ENCODE assay signal across 19 cellular contexts in genomic region chr5:174972291-174972690, GRCh38.
DNase-seq lines count a peak whose midpoint lies in the region; ATAC-seq and TF ChIP-seq lines count a peak whose summit lies in the region.
"Had no signal": no experiment of that assay in that cellular context is flagged by ENCODE, and none has a peak within 500 bp of the region (broad histone marks: within the 10 kb centered on the region; RNA-seq: fewer than 3 reads in every experiment).

No MANE protein-coding gene starts in this region.

- DNase-seq in DMS153 (lab: John Stamatoyannopoulos, UW), result peak; percentile 85
- DNase-seq in LoVo (ENCODE audit: low spot score), result peak; percentile 11
- DNase-seq in NCI-H748 (lab: John Stamatoyannopoulos, UW; ENCODE audit: unreplicated experiment), result peak; percentile 97
- DNase-seq in left lung, result peak in 1 of 2 donors; percentile 32
- DNase-seq in GM20000 (ENCODE audit: low spot score), result no peak
- DNase-seq in NCI-H82 (lab: John Stamatoyannopoulos, UW), result no peak
- DNase-seq in CD14-positive monocyte (ENCODE audit: low spot score), result no peak
- DNase-seq: activated B cell treated with CpG ODN at 0.5 μM for 24 hours; activated CD4-positive, alpha-beta memory T cell treated with anti-CD3 and anti-CD28 coated beads, Interleukin-2, amount 10 ng/mL, durations not matched to agents 7 days and 5 days; activated T-cell treated with anti-CD3 and anti-CD28 coated beads, Interleukin-2, amount 50 U/mL, for 1 hour; NCI-H446 treated with DMSO at 0.1 percent for 48 hours; SJCRH30; testis had no signal

- H3K4me1 Mint-ChIP-seq in CD14-positive monocyte, result no peaks in the 10 kb centered on the region
- H3K4me1 Mint-ChIP-seq: activated B cell treated with CpG ODN at 0.5 μM for 24 hours; activated CD4-positive, alpha-beta memory T cell treated with anti-CD3 and anti-CD28 coated beads, Interleukin-2, amount 10 ng/mL, durations not matched to agents 7 days and 5 days; activated naive CD4-positive, alpha-beta T cell treated with anti-CD3 and anti-CD28 coated beads, Interleukin-2, amount 50 U/mL, for 24 hours had no signal

- no peak overlapping the region for H3K4me3 Mint-ChIP-seq in CD14-positive monocyte
- H3K4me3 Mint-ChIP-seq: activated B cell treated with CpG ODN at 0.5 μM for 24 hours; activated CD4-positive, alpha-beta memory T cell treated with anti-CD3 and anti-CD28 coated beads, Interleukin-2, amount 10 ng/mL, durations not matched to agents 7 days and 5 days; activated naive CD4-positive, alpha-beta T cell treated with anti-CD3 and anti-CD28 coated beads, Interleukin-2, amount 50 U/mL, for 24 hours; T-helper 2 cell treated with Interferon-gamma antibody and Interleukin-4, amounts not matched to agents 5 μg/mL and 100 μg/mL, for 36 hours had no signal

- H3K27ac ChIP-seq in left lung, result no peak overlapping the region
- H3K27ac ChIP-seq: A549; BLaER1 treated with 17β-estradiol and CSF1 and Interleukin-3, amounts not matched to agents 10 nM and 100 nM; SJCRH30; testis had no signal

- no peaks in the 10 kb centered on the region for H3K36me3 Mint-ChIP-seq in CD14-positive monocyte
- H3K36me3 Mint-ChIP-seq: activated naive CD4-positive, alpha-beta T cell treated with anti-CD3 and anti-CD28 coated beads, Interleukin-2, amount 50 U/mL, for 24 hours had no signal

- peaks cover 0 to 6% (median 2%) of the 10 kb centered on the region in 7 donors for H3K9me3 Mint-ChIP-seq in CD14-positive monocyte

- H3K27me3 Mint-ChIP-seq in CD14-positive monocyte (ENCODE audit: low read depth in 3 of 3), result peaks cover 0 to 2% (median 0%) of the 10 kb centered on the region in 3 donors

- no peaks in the 10 kb centered on the region for H3K4me1 ChIP-seq in left lung
- H3K4me1 ChIP-seq: A549, SJCRH30, testis had no signal

- no peaks in the 10 kb centered on the region for H3K36me3 ChIP-seq in left lung
- H3K36me3 ChIP-seq: BLaER1 treated with 17β-estradiol and CSF1 and Interleukin-3, amounts not matched to agents 10 nM and 100 nM; SJCRH30 had no signal

- ATAC-seq in left lung, result peak; percentile 99
- no peak for ATAC-seq in GM19395 (IDR thresholded peaks at IDR 0.05; ENCODE audit: unreplicated experiment)
- ATAC-seq: A549, K562 had no signal

- H3K9me3 ChIP-seq in left lung, result peaks cover 0 to 12% of the 10 kb centered on the region in 2 donors
- H3K9me3 ChIP-seq: testis had no signal

- no peak overlapping the region for H3K4me3 ChIP-seq in left lung
- H3K4me3 ChIP-seq: A549; BLaER1 treated with 17β-estradiol and CSF1 and Interleukin-3, amounts not matched to agents 10 nM and 100 nM; K562; SJCRH30; testis had no signal

- no peaks in the 10 kb centered on the region for H3K27me3 ChIP-seq in left lung
- H3K27me3 ChIP-seq: BLaER1 treated with 17β-estradiol and CSF1 and Interleukin-3, amounts not matched to agents 10 nM and 100 nM; SJCRH30; testis had no signal

- intact Hi-C loops in left lung (cut with DNase I) (no loop called here), CD14-positive monocyte (cut with micrococcal nuclease) (no loop called here)

- H3K27ac Mint-ChIP-seq in CD14-positive monocyte, result no peak overlapping the region
- H3K27ac Mint-ChIP-seq: activated B cell treated with CpG ODN at 0.5 μM for 24 hours; activated CD4-positive, alpha-beta memory T cell treated with anti-CD3 and anti-CD28 coated beads, Interleukin-2, amount 10 ng/mL, durations not matched to agents 7 days and 5 days; activated naive CD4-positive, alpha-beta T cell treated with anti-CD3 and anti-CD28 coated beads, Interleukin-2, amount 50 U/mL, for 24 hours; T-helper 2 cell treated with Interferon-gamma antibody and Interleukin-4, amounts not matched to agents 5 μg/mL and 100 μg/mL, for 36 hours had no signal

- no peak for TF ChIP-seq CTCF in left lung (IDR thresholded peaks at IDR 0.05)
- TF ChIP-seq CTCF in GM20000 (IDR thresholded peaks at IDR 0.05; ENCODE audit: extremely low read depth, missing control alignments), result no peak
- no peak for TF ChIP-seq CTCF in CD14-positive monocyte (IDR thresholded peaks at IDR 0.05)

Comparison
In these comparisons a context has a peak if more than half of its experiments do, and no peak if none do; other contexts are left out.
1. DNase-seq: peak in DMS153 (single experiment), LoVo (single experiment) and NCI-H748 (single experiment); none in GM20000 (single experiment), NCI-H82 (single experiment) and CD14-positive monocyte (single experiment).